In genomic region chr2:162926501-162926900, GRCh38 we compare ENCODE assay signal across 13 cellular contexts.
DNase-seq lines count a peak whose midpoint lies in the region; ATAC-seq and TF ChIP-seq lines count a peak whose summit lies in the region.
"Had no signal": no experiment of that assay in that cellular context is flagged by ENCODE, and none has a peak within 500 bp of the region (broad histone marks: within the 10 kb centered on the region; RNA-seq: fewer than 3 reads in every experiment).

No MANE protein-coding gene starts in this region.

- DNase-seq in ELR (ENCODE audit: low read depth) (peak; percentile 92), PC-3 (peak; percentile 96), choroid plexus epithelial cell (ENCODE audit: low read depth) (peak; percentile 34), pons (ENCODE audit: low spot score) (peak; percentile 4), endothelial cell (ENCODE audit: low spot score) (no peak)
- no peak for DNase-seq in activated CD4-positive, alpha-beta T cell treated with anti-CD3 and anti-CD28 coated beads for 4 hours
- DNase-seq in activated CD4-positive, alpha-beta T cell treated with anti-CD3 and anti-CD28 coated beads, Interleukin-2, amount 10 ng/mL, durations not matched to agents 7 days and 5 days, result no peak
- DNase-seq: activated CD8-positive, alpha-beta memory T cell treated with anti-CD3 and anti-CD28 coated beads, Interleukin-2, amount 50 U/mL, for 4 hours; CD4-positive, alpha-beta memory T cell; NCI-H2081; spleen had no signal

- H3K36me3 ChIP-seq in PC-3 (ENCODE audit: low read depth, low read length), result no peaks in the 10 kb centered on the region
- H3K36me3 ChIP-seq: ascending aorta, spleen had no signal

- H3K4me3 Mint-ChIP-seq in activated CD4-positive, alpha-beta T cell treated with anti-CD3 and anti-CD28 coated beads, Interleukin-2, amount 10 ng/mL, durations not matched to agents 7 days and 5 days, result no peak overlapping the region
- no peak overlapping the region for H3K4me3 Mint-ChIP-seq in endothelial cell (ENCODE audit: unreplicated experiment)
- H3K4me3 Mint-ChIP-seq: CD4-positive, alpha-beta memory T cell had no signal

- H3K9me2 ChIP-seq in PC-3 (replicated peaks; ENCODE audit: low read length), result no peaks in the 10 kb centered on the region

- H3K9me3 Mint-ChIP-seq in activated CD4-positive, alpha-beta T cell treated with anti-CD3 and anti-CD28 coated beads, Interleukin-2, amount 10 ng/mL, durations not matched to agents 7 days and 5 days, result no peaks in the 10 kb centered on the region
- no peaks in the 10 kb centered on the region for H3K9me3 Mint-ChIP-seq in endothelial cell (ENCODE audit: unreplicated experiment)

- H3K27me3 ChIP-seq in PC-3 (ENCODE audit: low read length), result no peaks in the 10 kb centered on the region
- H3K27me3 ChIP-seq: ascending aorta, spleen had no signal

- H2AFZ ChIP-seq in PC-3 (ENCODE audit: low read length), result 0 out of 2 replicates have a peak overlapping the region, but pooled peaks have one; percentile 29

- H3K4me1 Mint-ChIP-seq in activated CD4-positive, alpha-beta T cell treated with anti-CD3 and anti-CD28 coated beads, Interleukin-2, amount 10 ng/mL, durations not matched to agents 7 days and 5 days, result no peaks in the 10 kb centered on the region
- no peaks in the 10 kb centered on the region for H3K4me1 Mint-ChIP-seq in endothelial cell (ENCODE audit: unreplicated experiment)
- H3K4me1 Mint-ChIP-seq: CD4-positive, alpha-beta memory T cell had no signal

- H3K27ac ChIP-seq in PC-3 (ENCODE audit: low read length), result 0 out of 2 replicates have a peak overlapping the region, but pooled peaks have one; percentile 14
- H3K27ac ChIP-seq: ascending aorta, spleen had no signal

- no peaks in the 10 kb centered on the region for H3K36me3 Mint-ChIP-seq in activated CD4-positive, alpha-beta T cell treated with anti-CD3 and anti-CD28 coated beads, Interleukin-2, amount 10 ng/mL, durations not matched to agents 7 days and 5 days (ENCODE audit: low read depth)
- H3K36me3 Mint-ChIP-seq in endothelial cell (ENCODE audit: low read depth, unreplicated experiment), result no peaks in the 10 kb centered on the region
- H3K36me3 Mint-ChIP-seq: CD4-positive, alpha-beta memory T cell had no signal

- no peaks in the 10 kb centered on the region for H3K9me3 ChIP-seq in PC-3 (ENCODE audit: low read length)
- H3K9me3 ChIP-seq: ascending aorta, spleen had no signal

- H3K4me3 ChIP-seq in PC-3 (ENCODE audit: low read length), result no peak overlapping the region
- no peak overlapping the region for H3K4me3 ChIP-seq in choroid plexus epithelial cell (ENCODE audit: low read depth, low read length)
- H3K4me3 ChIP-seq: ascending aorta, spleen had no signal

- H3K4me1 ChIP-seq in PC-3 (ENCODE audit: insufficient read depth, low read length), result peaks cover 17% of the 10 kb centered on the region
- H3K4me1 ChIP-seq: ascending aorta, spleen had no signal

- POLR2A ChIA-PET in PC-3 (lab: Charles Lee; ENCODE audit: unreplicated experiment), result no interaction called here
- POLR2A ChIA-PET in activated CD4-positive, alpha-beta T cell treated with anti-CD3 and anti-CD28 coated beads, Interleukin-2, amount 10 ng/mL, durations not matched to agents 7 days and 5 days (lab: Charles Lee), result no interaction called here

- intact Hi-C loops in PC-3 (cut with micrococcal nuclease), result no loop called here

- H3K4me2 ChIP-seq in PC-3 (ENCODE audit: low read length), result peak overlapping the region; percentile 41

- H3K79me2 ChIP-seq in PC-3 (ENCODE audit: low read length), result no peaks in the 10 kb centered on the region

- no TSS peak for BruUV-seq in PC-3 (replicated peaks; lab: Mats Ljungman, UMichigan)

- CTCF ChIA-PET in PC-3 (lab: Charles Lee), result no interaction called here
- CTCF ChIA-PET in activated CD4-positive, alpha-beta T cell treated with anti-CD3 and anti-CD28 coated beads, Interleukin-2, amount 10 ng/mL, durations not matched to agents 7 days and 5 days (lab: Charles Lee), result no interaction called here

- ATAC-seq in PC-3 (peak; percentile 85), HG03045 (IDR thresholded peaks at IDR 0.05; ENCODE audit: unreplicated experiment) (no peak)

- TF ChIP-seq CTCF in PC-3 (conservative IDR thresholded peaks at IDR 0.05; ENCODE audit: low read depth, low read length), result no peak
- TF ChIP-seq CTCF in choroid plexus epithelial cell (conservative IDR thresholded peaks at IDR 0.05; ENCODE audit: low read depth, low read length), result no peak
- no peak for TF ChIP-seq CTCF in endothelial cell (IDR thresholded peaks at IDR 0.05; ENCODE audit: unreplicated experiment)

- H3F3A ChIP-seq in PC-3 (ENCODE audit: low read length, unreplicated experiment), result no peaks in the 10 kb centered on the region

- H3K27me3 Mint-ChIP-seq in activated CD4-positive, alpha-beta T cell treated with anti-CD3 and anti-CD28 coated beads, Interleukin-2, amount 10 ng/mL, durations not matched to agents 7 days and 5 days, result no peaks in the 10 kb centered on the region
- no peaks in the 10 kb centered on the region for H3K27me3 Mint-ChIP-seq in endothelial cell (ENCODE audit: unreplicated experiment)
- H3K27me3 Mint-ChIP-seq: CD4-positive, alpha-beta memory T cell had no signal

- no peaks in the 10 kb centered on the region for H4K20me1 ChIP-seq in PC-3 (ENCODE audit: low read length)

- H3K27ac Mint-ChIP-seq in activated CD4-positive, alpha-beta T cell treated with anti-CD3 and anti-CD28 coated beads, Interleukin-2, amount 10 ng/mL, durations not matched to agents 7 days and 5 days, result no peak overlapping the region
- H3K27ac Mint-ChIP-seq in endothelial cell (ENCODE audit: unreplicated experiment), result no peak overlapping the region
- H3K27ac Mint-ChIP-seq: CD4-positive, alpha-beta memory T cell had no signal

- no peak overlapping the region for H3K9ac ChIP-seq in PC-3 (ENCODE audit: low read length)

Comparison
In these comparisons a context has a peak if more than half of its experiments do, and no peak if none do; other contexts are left out.
1. DNase-seq: peak in ELR (single experiment), PC-3 (single experiment), choroid plexus epithelial cell (single experiment) and pons (single experiment); none in activated CD4-positive, alpha-beta T cell treated with anti-CD3 and anti-CD28 coated beads for 4 hours (0 of 2), activated CD4-positive, alpha-beta T cell treated with anti-CD3 and anti-CD28 coated beads, Interleukin-2, amount 10 ng/mL, durations not matched to agents 7 days and 5 days (single experiment) and endothelial cell (single experiment).